8 cellular contexts compared by ENCODE assay signal in genomic region chr6:89311853-89312531, GRCh38. TPM values are rescaled to one million over a fixed set of nuclear protein-coding genes. Genes with fewer than 3 reads are reported as not detected.
A peak's percentile ranks its signal among the peaks of the same experiment; 100 is the strongest.
DNase-seq lines count a peak whose midpoint lies in the region; ATAC-seq and TF ChIP-seq lines count a peak whose summit lies in the region.

No MANE protein-coding gene starts in this region.

- H3K9me3 Mint-ChIP-seq in Caco-2 (ENCODE audit: unreplicated experiment) (peaks cover under 1% of the 10 kb centered on the region), type B pancreatic cell (no peaks in the 10 kb centered on the region)

- POLR2A ChIA-PET in Caco-2 (lab: Charles Lee) = interaction anchor here (0.6 kb wide), 1 partner anchor 40 kb away, joined by 3 read pairs; the partner anchor contains the start of gene UBE2J1

- H3K27me3 Mint-ChIP-seq in Caco-2 (ENCODE audit: insufficient read depth, unreplicated experiment) (no peaks in the 10 kb centered on the region), type B pancreatic cell (peaks cover 5% of the 10 kb centered on the region)

- no peaks in the 10 kb centered on the region for H3K36me3 Mint-ChIP-seq in Caco-2 (ENCODE audit: insufficient read depth, unreplicated experiment)
- peaks cover 3% of the 10 kb centered on the region for H3K36me3 Mint-ChIP-seq in type B pancreatic cell

- intact Hi-C loops in Caco-2 (cut with micrococcal nuclease; ENCODE audit: unreplicated experiment) (loop anchor here (1.0 to 5.0 kb wide), 2 partner anchors 40 to 57 kb away; partner anchors contain the start of gene UBE2J1), lower lobe of right lung (cut with DNase I) (no loop called here)

- H3K27ac Mint-ChIP-seq in Caco-2 (ENCODE audit: unreplicated experiment) = peak overlapping the region; percentile 71
- H3K27ac Mint-ChIP-seq in type B pancreatic cell = peak overlapping the region; percentile 31

- H3K4me3 Mint-ChIP-seq in Caco-2 (ENCODE audit: unreplicated experiment) (no peak overlapping the region), type B pancreatic cell (no peak overlapping the region)

- H3K4me3 ChIP-seq in Caco-2 (ENCODE audit: low read depth, low read length) (no peak overlapping the region), lower lobe of right lung (peak overlapping the region; percentile 11)

- no TSS peak for BruUV-seq in Caco-2 (replicated peaks; lab: Mats Ljungman, UMichigan)

- no peaks in the 10 kb centered on the region for H3K36me3 ChIP-seq in Caco-2 (ENCODE audit: control insufficient read depth, insufficient read depth, low read length)
- no peaks in the 10 kb centered on the region for H3K36me3 ChIP-seq in lower lobe of right lung

- H3K27me3 ChIP-seq in Caco-2 (replicated peaks; ENCODE audit: control insufficient read depth, insufficient read depth, low read length) = no peaks in the 10 kb centered on the region
- no peaks in the 10 kb centered on the region for H3K27me3 ChIP-seq in lower lobe of right lung (ENCODE audit: low read depth)

- DNase-seq in Caco-2 (peak in 1 of 2 experiments; percentile 48), NCI-H226 (peak; percentile 78), ecto neural progenitor cell (ENCODE audit: low spot score) (peak; percentile 80), lower lobe of right lung (peak; percentile 78), type B pancreatic cell (ENCODE audit: extremely low spot score, unreplicated experiment) (no peak), SW 1271 (lab: John Stamatoyannopoulos, UW) (no peak)
- no peak for DNase-seq in activated CD4-positive, alpha-beta T cell treated with anti-CD3 and anti-CD28 coated beads for 48 hours

- H3K27ac ChIP-seq in lower lobe of right lung = peak overlapping the region; percentile 62

- TF ChIP-seq CTCF in Caco-2 (IDR thresholded peaks at IDR 0.05; ENCODE audit: insufficient read depth in 1 of 2, low read depth in 1 of 2, low read length in 1 of 2, severe bottlenecking in 1 of 2, unreplicated experiment in 1 of 2) (peak in 1 of 2 experiments; percentile 63), lower lobe of right lung (IDR thresholded peaks at IDR 0.05) (peak; percentile 48), type B pancreatic cell (conservative IDR thresholded peaks at IDR 0.05) (peak; percentile 69)

- peak; percentile 65 to 72 for ATAC-seq in lower lobe of right lung
- ATAC-seq in GM18502 (IDR thresholded peaks at IDR 0.05; ENCODE audit: poor library complexity, unreplicated experiment) = no peak

- H3K9me3 ChIP-seq in Caco-2 = no peaks in the 10 kb centered on the region
- no peaks in the 10 kb centered on the region for H3K9me3 ChIP-seq in lower lobe of right lung

- CTCF ChIA-PET in Caco-2 (lab: Charles Lee) = interaction anchor here (0.5 to 1.5 kb wide), 3 partner anchors 60 to 189 kb away, joined by 4 to 9 read pairs (median 8); no protein-coding TSS in a partner anchor

- peaks cover 4% of the 10 kb centered on the region for H3K4me1 ChIP-seq in Caco-2
- H3K4me1 ChIP-seq in lower lobe of right lung = peaks cover 25% of the 10 kb centered on the region

- peaks cover 19% of the 10 kb centered on the region for H3K4me1 Mint-ChIP-seq in Caco-2 (ENCODE audit: low read depth, unreplicated experiment)
- H3K4me1 Mint-ChIP-seq in type B pancreatic cell (ENCODE audit: unreplicated experiment) = peaks cover 10% of the 10 kb centered on the region

RNA-seq across cellular contexts. Expression of gene GABRR2, which starts 3.1 kb away (rescaled TPM):
- total RNA-seq in Caco-2 (2022) = 0.29 TPM in 1 of 2 replicates, not detected in the other
- 1.2 TPM for total RNA-seq in lower lobe of right lung
- total RNA-seq in type B pancreatic cell (ENCODE audit: low replicate concordance) = 0.92 TPM in 1 of 2 replicates, not detected in the other

RNA-seq across cellular contexts. Expression of gene UBE2J1, which starts 40.5 kb away (rescaled TPM):
- total RNA-seq in Caco-2 (2022) (23.1 and 23.5 TPM in 2 replicates), lower lobe of right lung (46.9 TPM), type B pancreatic cell (ENCODE audit: low replicate concordance) (30.6 and 32.0 TPM in 2 replicates)

Comparison
In these comparisons a context has a peak if more than half of its experiments do, and no peak if none do; other contexts are left out.
1. DNase-seq: peak in NCI-H226 (single experiment), ecto neural progenitor cell (single experiment) and lower lobe of right lung (single experiment); none in type B pancreatic cell (single experiment), SW 1271 (0 of 2) and activated CD4-positive, alpha-beta T cell treated with anti-CD3 and anti-CD28 coated beads for 48 hours (single experiment).